12 cellular contexts compared by ENCODE assay signal in the genomic region with DNA sequence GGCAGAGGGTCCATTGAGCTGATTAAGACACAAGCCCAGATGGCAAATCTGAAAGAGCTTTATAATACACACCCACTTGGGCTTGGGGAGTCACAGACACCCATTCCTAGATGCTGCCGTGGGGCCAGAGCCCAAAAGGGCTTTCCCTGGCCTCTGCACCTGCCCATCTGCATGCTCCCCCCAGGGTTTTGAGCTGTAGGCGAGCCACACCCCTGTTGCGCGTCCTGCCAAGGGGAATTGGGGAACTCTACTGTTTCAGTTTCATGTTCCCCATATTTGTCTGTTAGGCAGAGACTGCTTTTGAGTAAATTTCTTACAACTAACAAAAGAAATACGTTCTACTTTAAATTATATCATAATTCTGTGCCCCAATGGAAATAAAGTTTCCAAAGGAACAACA. TPM values are rescaled to one million over a fixed set of nuclear protein-coding genes. Genes with fewer than 3 reads are reported as not detected.
DNase-seq lines count a peak whose midpoint lies in the region; ATAC-seq and TF ChIP-seq lines count a peak whose summit lies in the region.
"Had no signal": no experiment of that assay in that cellular context is flagged by ENCODE, and none has a peak within 500 bp of the region (broad histone marks: within the 10 kb centered on the region; RNA-seq: fewer than 3 reads in every experiment).

No MANE protein-coding gene starts in this region.

- peak overlapping the region; percentile 16 to 91 (median 66); a peak in 21 of 22 replicates for H3K4me2 ChIP-seq in BLaER1 treated with 17β-estradiol and CSF1 and Interleukin-3, amounts not matched to agents 10 nM and 100 nM

- peaks cover 22 to 87% (median 60%) of the 10 kb centered on the region in 10 experiments for H3K4me1 ChIP-seq in BLaER1 treated with 17β-estradiol and CSF1 and Interleukin-3, amounts not matched to agents 10 nM and 100 nM
- peaks cover 2% of the 10 kb centered on the region for H3K4me1 ChIP-seq in ovary (ENCODE audit: insufficient read depth)

- CTCF ChIA-PET in Calu3 (lab: Charles Lee), result interaction anchor here (1.2 kb wide), 1 partner anchor 9 kb away, joined by 3 read pairs; no protein-coding TSS in a partner anchor

- 0 out of 20 replicates have a peak overlapping the region, but pooled peaks of 1 of the 10 experiments have one; percentile 6 for H3K4me3 ChIP-seq in BLaER1 treated with 17β-estradiol and CSF1 and Interleukin-3, amounts not matched to agents 10 nM and 100 nM
- no peak overlapping the region for H3K4me3 ChIP-seq in ovary

- H3K9ac ChIP-seq in BLaER1 treated with 17β-estradiol and CSF1 and Interleukin-3, amounts not matched to agents 10 nM and 100 nM, result peak overlapping the region in 4 of 11 experiments; percentile 18 to 58 (median 42); a peak in 5 of 22 replicates

- no peaks in the 10 kb centered on the region for H3K27me3 ChIP-seq in BLaER1 treated with 17β-estradiol and CSF1 and Interleukin-3, amounts not matched to agents 10 nM and 100 nM
- H3K27me3 ChIP-seq in ovary, result no peaks in the 10 kb centered on the region

- H3K9me3 Mint-ChIP-seq in effector memory CD8-positive, alpha-beta T cell, result no peaks in the 10 kb centered on the region
- no peaks in the 10 kb centered on the region for H3K9me3 Mint-ChIP-seq in Calu3 (ENCODE audit: low read depth, unreplicated experiment)
- H3K9me3 Mint-ChIP-seq in activated T-helper 2 cell treated with anti-CD3 and anti-CD28 coated beads, Interferon-gamma antibody, Interleukin-2, Interleukin-4, amounts not matched to agents 10 μg/mL and 5 μg/mL and 100 μg/mL, durations not matched to agents 14 hours and 24 hours and 36 hours, result no peaks in the 10 kb centered on the region
- H3K9me3 Mint-ChIP-seq: nephron had no signal

- peaks cover 4% of the 10 kb centered on the region for H3K36me3 Mint-ChIP-seq in effector memory CD8-positive, alpha-beta T cell (ENCODE audit: insufficient read depth)
- no peaks in the 10 kb centered on the region for H3K36me3 Mint-ChIP-seq in Calu3 (ENCODE audit: insufficient read depth, unreplicated experiment)
- no peaks in the 10 kb centered on the region for H3K36me3 Mint-ChIP-seq in activated T-helper 2 cell treated with anti-CD3 and anti-CD28 coated beads, Interferon-gamma antibody, Interleukin-2, Interleukin-4, amounts not matched to agents 10 μg/mL and 5 μg/mL and 100 μg/mL, durations not matched to agents 14 hours and 24 hours and 36 hours (ENCODE audit: low read depth)

- no peak for TF ChIP-seq POLR2A in ovary (IDR thresholded peaks at IDR 0.05)

- no TSS peak for BruUV-seq in Calu3 (replicated peaks; lab: Mats Ljungman, UMichigan)

- ATAC-seq in GM19438 (IDR thresholded peaks at IDR 0.05; ENCODE audit: low read depth, unreplicated experiment) (peak; percentile 77), HG03175 (IDR thresholded peaks at IDR 0.05; ENCODE audit: unreplicated experiment) (peak; percentile 68)
- peak; percentile 42 for ATAC-seq in effector memory CD8-positive, alpha-beta T cell (replicated peaks)

- TF ChIP-seq EP300 in ovary (IDR thresholded peaks at IDR 0.05), result no peak

- no peak overlapping the region for H3K27ac Mint-ChIP-seq in effector memory CD8-positive, alpha-beta T cell
- no peak overlapping the region for H3K27ac Mint-ChIP-seq in Calu3 (ENCODE audit: unreplicated experiment)
- H3K27ac Mint-ChIP-seq in activated T-helper 2 cell treated with anti-CD3 and anti-CD28 coated beads, Interferon-gamma antibody, Interleukin-2, Interleukin-4, amounts not matched to agents 10 μg/mL and 5 μg/mL and 100 μg/mL, durations not matched to agents 14 hours and 24 hours and 36 hours, result no peak overlapping the region
- H3K27ac Mint-ChIP-seq: nephron had no signal

- intact Hi-C loops in Calu3 (cut with micrococcal nuclease; ENCODE audit: unreplicated experiment) (no loop called here), ovary (cut with DNase I) (no loop called here)
- intact Hi-C loops in activated T-helper 2 cell treated with anti-CD3 and anti-CD28 coated beads, Interferon-gamma antibody, Interleukin-2, Interleukin-4, amounts not matched to agents 10 μg/mL and 5 μg/mL and 100 μg/mL, durations not matched to agents 14 hours and 24 hours and 36 hours (cut with micrococcal nuclease), result no loop called here

- 90 to 92% (median 91%) methylated on average over 5 of the region's 5 CpGs for WGBS in ovary, 3 donors

- TF ChIP-seq CTCF in Calu3 (IDR thresholded peaks at IDR 0.05; ENCODE audit: unreplicated experiment) (no peak), ovary (IDR thresholded peaks at IDR 0.05) (no peak)

- no peaks in the 10 kb centered on the region for H4K20me1 ChIP-seq in BLaER1 treated with 17β-estradiol and CSF1 and Interleukin-3, amounts not matched to agents 10 nM and 100 nM

- H3K27me3 Mint-ChIP-seq in effector memory CD8-positive, alpha-beta T cell, result no peaks in the 10 kb centered on the region
- H3K27me3 Mint-ChIP-seq in Calu3 (ENCODE audit: unreplicated experiment), result peaks cover 49% of the 10 kb centered on the region
- peaks cover 6% of the 10 kb centered on the region for H3K27me3 Mint-ChIP-seq in activated T-helper 2 cell treated with anti-CD3 and anti-CD28 coated beads, Interferon-gamma antibody, Interleukin-2, Interleukin-4, amounts not matched to agents 10 μg/mL and 5 μg/mL and 100 μg/mL, durations not matched to agents 14 hours and 24 hours and 36 hours (ENCODE audit: low read depth)

- no peak for DNase-seq in effector memory CD8-positive, alpha-beta T cell
- DNase-seq in iPS-NIHi7 (ENCODE audit: extremely low spot score), result no peak
- no peak for DNase-seq in Calu3
- no peak for DNase-seq in activated T-helper 2 cell treated with anti-CD3 and anti-CD28 coated beads, Interferon-gamma antibody, Interleukin-2, Interleukin-4, amounts not matched to agents 10 μg/mL and 5 μg/mL and 100 μg/mL, durations not matched to agents 14 hours and 24 hours and 36 hours (ENCODE audit: low spot score)
- no peak for DNase-seq in ovary
- DNase-seq: activated T-cell treated with anti-CD3 and anti-CD28 coated beads for 4 hours, hippocampal formation, SW 1271 had no signal

- H3K4me3 Mint-ChIP-seq in effector memory CD8-positive, alpha-beta T cell, result no peak overlapping the region
- no peak overlapping the region for H3K4me3 Mint-ChIP-seq in Calu3 (ENCODE audit: low read depth, unreplicated experiment)
- no peak overlapping the region for H3K4me3 Mint-ChIP-seq in activated T-helper 2 cell treated with anti-CD3 and anti-CD28 coated beads, Interferon-gamma antibody, Interleukin-2, Interleukin-4, amounts not matched to agents 10 μg/mL and 5 μg/mL and 100 μg/mL, durations not matched to agents 14 hours and 24 hours and 36 hours (ENCODE audit: low read depth)
- H3K4me3 Mint-ChIP-seq: nephron had no signal

- no peaks in the 10 kb centered on the region for H3K36me3 ChIP-seq in BLaER1 treated with 17β-estradiol and CSF1 and Interleukin-3, amounts not matched to agents 10 nM and 100 nM
- H3K36me3 ChIP-seq in ovary, result no peaks in the 10 kb centered on the region

- H3K9me3 ChIP-seq in BLaER1 treated with 17β-estradiol and CSF1 and Interleukin-3, amounts not matched to agents 10 nM and 100 nM (replicated peaks in 1 of 11), result peaks cover 0 to 30% (median 8%) of the 10 kb centered on the region in 11 experiments; a peak in 11 of 22 replicates
- H3K9me3 ChIP-seq in ovary, result no peaks in the 10 kb centered on the region

- H3K4me1 Mint-ChIP-seq in effector memory CD8-positive, alpha-beta T cell (ENCODE audit: low read depth in 2 of 2), result peaks cover 6 to 13% of the 10 kb centered on the region in 2 donors
- H3K4me1 Mint-ChIP-seq in Calu3 (ENCODE audit: low read depth, unreplicated experiment), result no peaks in the 10 kb centered on the region
- no peaks in the 10 kb centered on the region for H3K4me1 Mint-ChIP-seq in activated T-helper 2 cell treated with anti-CD3 and anti-CD28 coated beads, Interferon-gamma antibody, Interleukin-2, Interleukin-4, amounts not matched to agents 10 μg/mL and 5 μg/mL and 100 μg/mL, durations not matched to agents 14 hours and 24 hours and 36 hours (ENCODE audit: low read depth)

- peak overlapping the region in 7 of 11 experiments; percentile 31 to 79 (median 66); a peak in 12 of 22 replicates for H3K27ac ChIP-seq in BLaER1 treated with 17β-estradiol and CSF1 and Interleukin-3, amounts not matched to agents 10 nM and 100 nM
- H3K27ac ChIP-seq in ovary, result no peak overlapping the region

RNA-seq across cellular contexts. Expression of a gene that starts 52.9 kb away (rescaled TPM):
- total RNA-seq in Calu3 (2022) (0.17 and 0.22 TPM in 2 replicates), ovary (1 to 10 TPM in 4 of 7 donors, under 1 TPM in 3; 0.08 to 2.1 (median 1.1) TPM)
- 0.05 TPM in 1 of 2 replicates, not detected in the other for total RNA-seq in activated T-helper 2 cell treated with anti-CD3 and anti-CD28 coated beads, Interferon-gamma antibody, Interleukin-2, Interleukin-4, amounts not matched to agents 10 μg/mL and 5 μg/mL and 100 μg/mL, durations not matched to agents 14 hours and 24 hours and 36 hours
- polyA plus RNA-seq in ovary, result 1 to 10 TPM in 1 of 2 donors, under 1 TPM in 1; 0.29 to 7.3 TPM

Comparison
In these comparisons a context has a peak if more than half of its experiments do, and no peak if none do; other contexts are left out.
1. H3K27ac ChIP-seq: peak in BLaER1 treated with 17β-estradiol and CSF1 and Interleukin-3, amounts not matched to agents 10 nM and 100 nM (7 of 11); none in ovary (0 of 2).
2. Peak in every context shown above with its lines, with median percentiles within 50 percentile points of each other: ATAC-seq.